29 cellular contexts compared by ENCODE assay signal in genomic region chrX:98114026-98114425, GRCh38.
"Had no signal": no experiment of that assay in that cellular context is flagged by ENCODE, and none has a peak within 500 bp of the region (broad histone marks: within the 10 kb centered on the region; RNA-seq: fewer than 3 reads in every experiment).

No MANE protein-coding gene starts in this region.

- H3K27me3 Mint-ChIP-seq: naive thymus-derived CD8-positive, alpha-beta T cell; natural killer cell treated with Interleukin-12 subunit alpha and Interleukin-12 subunit beta and Interleukin-15 and Interleukin-18, amount 100 ng/mL, for 72 hours; progenitor cell of endocrine pancreas; stimulated activated naive B cell treated with anti-CD40 and anti-IgM and Interleukin-4, amounts not matched to agents 10 μg/mL and 1 μg/mL and 100 μg/mL, for 72 hours; stimulated activated naive CD8-positive, alpha-beta T cell treated with anti-CD3 and anti-CD28 coated beads, Interleukin-15, Interleukin-2, amounts not matched to agents 100 ng/mL and 50 ng/mL, for 24 hours had no signal

- H3K27me3 ChIP-seq: ovary, sigmoid colon, stomach, thyroid gland, upper lobe of left lung, uterus had no signal

- H3K4me3 Mint-ChIP-seq: naive thymus-derived CD8-positive, alpha-beta T cell; natural killer cell treated with Interleukin-12 subunit alpha and Interleukin-12 subunit beta and Interleukin-15 and Interleukin-18, amount 100 ng/mL, for 72 hours; nephron progenitor cell; neural crest cell; stimulated activated effector memory CD8-positive, alpha-beta T cell treated with anti-CD3 and anti-CD28 coated beads, Interleukin-12 subunit alpha, Interleukin-12 subunit beta, amount 100 ng/mL, for 72 hours; stimulated activated naive B cell treated with anti-CD40 and anti-IgM and Interleukin-4, amounts not matched to agents 10 μg/mL and 1 μg/mL and 100 μg/mL, for 72 hours; stimulated activated naive CD8-positive, alpha-beta T cell treated with anti-CD3 and anti-CD28 coated beads, Interleukin-15, Interleukin-2, amounts not matched to agents 100 ng/mL and 50 ng/mL, for 24 hours had no signal

- FAIRE-seq: small intestine had no signal

- H3K36me3 Mint-ChIP-seq: natural killer cell treated with Interleukin-12 subunit alpha and Interleukin-12 subunit beta and Interleukin-15 and Interleukin-18, amount 100 ng/mL, for 72 hours; stimulated activated effector memory CD8-positive, alpha-beta T cell treated with anti-CD3 and anti-CD28 coated beads, Interleukin-12 subunit alpha, Interleukin-12 subunit beta, amount 100 ng/mL, for 72 hours; stimulated activated naive B cell treated with anti-CD40 and anti-IgM and Interleukin-4, amounts not matched to agents 10 μg/mL and 1 μg/mL and 100 μg/mL, for 72 hours had no signal

- H2AFZ ChIP-seq: parathyroid adenoma had no signal

- H3K36me3 ChIP-seq: ovary, right lobe of liver, sigmoid colon, stomach, thoracic aorta, thyroid gland, tibial nerve, upper lobe of left lung, uterus had no signal

- H3K9ac ChIP-seq: parathyroid adenoma had no signal

- DNase-seq: naive thymus-derived CD8-positive, alpha-beta T cell; nephron progenitor cell; occipital lobe; ovary; posterior cingulate gyrus; psoas muscle; right cardiac atrium; right lobe of liver; sigmoid colon; small intestine; stimulated activated CD4-positive, alpha-beta T cell treated with anti-CD3 and anti-CD28 coated beads, Interleukin-15, amount 100 ng/mL, for 24 hours; stimulated activated CD4-positive, alpha-beta T cell treated with anti-CD3 and anti-CD28 coated beads, Interleukin-2, amount 100 ng/mL, for 24 hours; stimulated activated CD4-positive, alpha-beta T cell treated with anti-CD3 and anti-CD28 coated beads, Interleukin-2, amount 100 ng/mL, for 48 hours; stimulated activated CD4-positive, alpha-beta T cell treated with anti-CD3 and anti-CD28 coated beads, Interleukin-4, amount 100 ng/mL, for 24 hours; stimulated activated naive B cell treated with anti-CD40 and anti-IgM and Interleukin-4, amounts not matched to agents 10 μg/mL and 1 μg/mL and 100 μg/mL, for 72 hours; stimulated activated naive CD4-positive, alpha-beta T cell treated with Interleukin-2 at 50 U/mL for 16 hours; stomach; thyroid gland; trophoblast cell; upper lobe of left lung; uterus had no signal

- H3K4me1 ChIP-seq: parathyroid adenoma, psoas muscle, right lobe of liver, sigmoid colon, stomach, thyroid gland, tibial nerve, upper lobe of left lung, uterus had no signal

- H3K27ac Mint-ChIP-seq: naive thymus-derived CD8-positive, alpha-beta T cell; natural killer cell treated with Interleukin-12 subunit alpha and Interleukin-12 subunit beta and Interleukin-15 and Interleukin-18, amount 100 ng/mL, for 72 hours; nephron progenitor cell; progenitor cell of endocrine pancreas; stimulated activated effector memory CD8-positive, alpha-beta T cell treated with anti-CD3 and anti-CD28 coated beads, Interleukin-12 subunit alpha, Interleukin-12 subunit beta, amount 100 ng/mL, for 72 hours; stimulated activated naive B cell treated with anti-CD40 and anti-IgM and Interleukin-4, amounts not matched to agents 10 μg/mL and 1 μg/mL and 100 μg/mL, for 72 hours; stimulated activated naive CD8-positive, alpha-beta T cell treated with anti-CD3 and anti-CD28 coated beads, Interleukin-15, Interleukin-2, amounts not matched to agents 100 ng/mL and 50 ng/mL, for 24 hours had no signal

- ATAC-seq: naive thymus-derived CD8-positive, alpha-beta T cell; natural killer cell treated with Interleukin-12 subunit alpha and Interleukin-12 subunit beta and Interleukin-15 and Interleukin-18, amount 100 ng/mL, for 72 hours; psoas muscle; right cardiac atrium; right lobe of liver; stimulated activated effector memory CD8-positive, alpha-beta T cell treated with anti-CD3 and anti-CD28 coated beads, Interleukin-12 subunit alpha, Interleukin-12 subunit beta, amount 100 ng/mL, for 72 hours; stimulated activated naive B cell treated with anti-CD40 and anti-IgM and Interleukin-4, amounts not matched to agents 10 μg/mL and 1 μg/mL and 100 μg/mL, for 72 hours had no signal

- H3K27ac ChIP-seq: ovary, parathyroid adenoma, psoas muscle, right lobe of liver, sigmoid colon, stomach, thoracic aorta, thyroid gland, tibial nerve, upper lobe of left lung, uterus had no signal

- H3K4me1 Mint-ChIP-seq: naive thymus-derived CD8-positive, alpha-beta T cell; nephron progenitor cell; stimulated activated effector memory CD8-positive, alpha-beta T cell treated with anti-CD3 and anti-CD28 coated beads, Interleukin-12 subunit alpha, Interleukin-12 subunit beta, amount 100 ng/mL, for 72 hours; stimulated activated naive B cell treated with anti-CD40 and anti-IgM and Interleukin-4, amounts not matched to agents 10 μg/mL and 1 μg/mL and 100 μg/mL, for 72 hours had no signal

- H3K4me3 ChIP-seq: ovary, psoas muscle, right lobe of liver, sigmoid colon, stomach, thoracic aorta, thyroid gland, tibial nerve, upper lobe of left lung, uterus had no signal

- H3K9me3 Mint-ChIP-seq: natural killer cell treated with Interleukin-12 subunit alpha and Interleukin-12 subunit beta and Interleukin-15 and Interleukin-18, amount 100 ng/mL, for 72 hours; nephron progenitor cell; stimulated activated naive B cell treated with anti-CD40 and anti-IgM and Interleukin-4, amounts not matched to agents 10 μg/mL and 1 μg/mL and 100 μg/mL, for 72 hours; stimulated activated naive CD8-positive, alpha-beta T cell treated with anti-CD3 and anti-CD28 coated beads, Interleukin-15, Interleukin-2, amounts not matched to agents 100 ng/mL and 50 ng/mL, for 24 hours had no signal

- H3K9me3 ChIP-seq: ovary, psoas muscle, right lobe of liver, sigmoid colon, stomach, thoracic aorta, thyroid gland, tibial nerve, upper lobe of left lung, uterus had no signal

- H3K79me2 ChIP-seq: parathyroid adenoma had no signal
